Comparison of ENCODE assay signal across 22 cellular contexts in genomic region chr1:6468729-6469461, GRCh38. TPM values are rescaled to one million over a fixed set of nuclear protein-coding genes. Genes with fewer than 3 reads are reported as not detected.
"Had no signal": no experiment of that assay in that cellular context is flagged by ENCODE, and none has a peak within 500 bp of the region (broad histone marks: within the 10 kb centered on the region; RNA-seq: fewer than 3 reads in every experiment).

No MANE protein-coding gene starts in this region.

- H3K27ac ChIP-seq: adrenal gland, Peyer's patch, SJSA1, VCaP had no signal

- H3K27me3 Mint-ChIP-seq: activated CD8-positive, alpha-beta T cell treated with anti-CD3 and anti-CD28 coated beads for 36 hours; activated naive CD8-positive, alpha-beta T cell treated with anti-CD3 and anti-CD28 coated beads, Interleukin-2, amount 10 ng/mL, durations not matched to agents 7 days and 5 days had no signal

- H3K27me3 ChIP-seq: adrenal gland, Peyer's patch, SJSA1 had no signal

- H3K4me1 ChIP-seq: adrenal gland, SJSA1 had no signal

- DNase-seq: activated CD4-positive, CD25-positive, alpha-beta regulatory T cell; activated CD8-positive, alpha-beta memory T cell treated with anti-CD3 and anti-CD28 coated beads, Interleukin-2, amount 50 U/mL, for 4 hours; activated CD8-positive, alpha-beta T cell treated with anti-CD3 and anti-CD28 coated beads for 36 hours; activated naive CD4-positive, alpha-beta T cell treated with anti-CD3 and anti-CD28 coated beads, Interleukin-2, amount 50 U/mL, for 16 hours; activated naive CD8-positive, alpha-beta T cell treated with anti-CD3 and anti-CD28 coated beads, Interleukin-2, amount 10 ng/mL, durations not matched to agents 7 days and 5 days; adrenal gland; anterior cingulate cortex; Karpas-422; MM.1S; NCI-H1105; NCI-H1436; NCI-H1694 treated with DMSO at 0.1 percent for 48 hours; NCI-H2029 treated with DMSO at 0.1 percent for 48 hours; NCI-H510A treated with DMSO at 0.1 percent for 48 hours; NCI-H69; NK-92 treated with Interleukin-12 subunit alpha and Interleukin-12 subunit beta, amount 100 ng/mL, for 24 hours; OCI-M1; Peyer's patch; SHP77 had no signal

- H3K9me3 Mint-ChIP-seq: activated CD8-positive, alpha-beta T cell treated with anti-CD3 and anti-CD28 coated beads for 36 hours; activated naive CD8-positive, alpha-beta T cell treated with anti-CD3 and anti-CD28 coated beads, Interleukin-2, amount 10 ng/mL, durations not matched to agents 7 days and 5 days had no signal

- H3K36me3 ChIP-seq: SJSA1 had no signal

- ATAC-seq: activated CD8-positive, alpha-beta T cell treated with anti-CD3 and anti-CD28 coated beads for 36 hours had no signal

- H3K27ac Mint-ChIP-seq: activated CD8-positive, alpha-beta T cell treated with anti-CD3 and anti-CD28 coated beads for 36 hours; activated naive CD8-positive, alpha-beta T cell treated with anti-CD3 and anti-CD28 coated beads, Interleukin-2, amount 10 ng/mL, durations not matched to agents 7 days and 5 days had no signal

- H3K4me3 ChIP-seq: adrenal gland, Peyer's patch, SJSA1 had no signal

- H3K9me3 ChIP-seq: adrenal gland, Peyer's patch, SJSA1 had no signal

- H3K4me3 Mint-ChIP-seq: activated CD8-positive, alpha-beta T cell treated with anti-CD3 and anti-CD28 coated beads for 36 hours; activated naive CD8-positive, alpha-beta T cell treated with anti-CD3 and anti-CD28 coated beads, Interleukin-2, amount 10 ng/mL, durations not matched to agents 7 days and 5 days had no signal

RNA-seq across cellular contexts. Expression of gene ESPN, which starts 44.3 kb away (rescaled TPM):
- total RNA-seq: SJSA1 had no signal

RNA-seq across cellular contexts. Expression of gene HES2, which starts 49.2 kb away (rescaled TPM):
- total RNA-seq: cardiac septum, SJSA1 had no signal
